21 cellular contexts compared by ENCODE assay signal in the genomic region with DNA sequence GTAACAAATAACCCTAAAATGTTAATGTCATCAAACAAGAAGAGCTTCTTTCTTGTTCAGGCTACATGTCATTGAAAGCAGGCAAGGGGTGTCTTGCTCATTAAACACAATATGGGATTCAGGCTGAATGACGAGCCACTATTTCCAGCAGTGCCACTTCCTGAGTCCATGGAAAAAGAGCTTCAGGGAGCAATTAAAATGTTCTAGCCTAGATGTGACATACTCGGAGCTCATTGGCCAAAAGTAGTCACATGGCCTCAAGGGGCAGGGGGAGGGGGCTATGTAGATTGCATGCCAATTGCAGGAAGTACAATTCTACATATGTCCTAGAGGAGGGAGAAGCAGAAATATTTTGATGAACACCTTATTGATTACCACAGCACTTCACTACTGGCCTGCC.
DNase-seq lines count a peak whose midpoint lies in the region; ATAC-seq and TF ChIP-seq lines count a peak whose summit lies in the region.
"Had no signal": no experiment of that assay in that cellular context is flagged by ENCODE, and none has a peak within 500 bp of the region (broad histone marks: within the 10 kb centered on the region; RNA-seq: fewer than 3 reads in every experiment).

No MANE protein-coding gene starts in this region.

- BruUV-seq in A673 (replicated peaks; lab: Mats Ljungman, UMichigan) = no TSS peak

- peak; percentile 86 for DNase-seq in A673 (ENCODE audit: low spot score)
- DNase-seq in HEK293T (ENCODE audit: extremely low spot score) = peak; percentile 20
- no peak for DNase-seq in WTC11 (ENCODE audit: low spot score)
- no peak for DNase-seq in neuronal stem cell (ENCODE audit: low spot score)
- no peak for DNase-seq in NCI-H1436 (lab: John Stamatoyannopoulos, UW)
- no peak for DNase-seq in activated naive CD4-positive, alpha-beta T cell treated with anti-CD3 and anti-CD28 coated beads for 36 hours
- DNase-seq: AML-193; CD4-positive, alpha-beta T cell; Karpas-422; NCI-H1105; NCI-H146; NCI-H2029; NCI-H2171; NCI-H226; NCI-H510A; NCI-H774; PC-3 had no signal

- no peak overlapping the region for H2AK5ac ChIP-seq in neuronal stem cell (ENCODE audit: low read depth, low read length)

- no peak overlapping the region for H3K14ac ChIP-seq in neuronal stem cell (ENCODE audit: low read length)

- H3K4ac ChIP-seq in neuronal stem cell (ENCODE audit: low read length) = no peak overlapping the region

- no peak overlapping the region; the same call in 1 of the 2 replicates for H3K27ac Mint-ChIP-seq in WTC11
- H3K27ac Mint-ChIP-seq in activated naive CD4-positive, alpha-beta T cell treated with anti-CD3 and anti-CD28 coated beads for 36 hours = no peak overlapping the region
- H3K27ac Mint-ChIP-seq: CD4-positive, alpha-beta T cell had no signal

- H4K91ac ChIP-seq in neuronal stem cell (ENCODE audit: low read depth, low read length, poor library complexity) = no peak overlapping the region

- no peak overlapping the region for H3K23ac ChIP-seq in neuronal stem cell (ENCODE audit: low read depth, low read length, poor library complexity)

- H2BK12ac ChIP-seq in neuronal stem cell (ENCODE audit: low read length) = no peak overlapping the region

- H3K36me3 ChIP-seq in A673 (ENCODE audit: insufficient read depth, low read length, poor library complexity, severe bottlenecking) (no peaks in the 10 kb centered on the region), neuronal stem cell (replicated peaks in 1 of 2; ENCODE audit: control insufficient read depth in 2 of 2, insufficient read depth in 2 of 2, low read length in 2 of 2) (no peaks in the 10 kb centered on the region)
- H3K36me3 ChIP-seq: BLaER1 treated with 17β-estradiol and CSF1 and Interleukin-3, amounts not matched to agents 10 nM and 100 nM had no signal

- peaks cover 36% of the 10 kb centered on the region for H3K4me1 Mint-ChIP-seq in WTC11
- no peaks in the 10 kb centered on the region for H3K4me1 Mint-ChIP-seq in activated naive CD4-positive, alpha-beta T cell treated with anti-CD3 and anti-CD28 coated beads for 36 hours (ENCODE audit: low read depth)

- intact Hi-C loops in A673 (cut with micrococcal nuclease; ENCODE audit: unreplicated experiment) = no loop called here
- intact Hi-C loops in activated naive CD4-positive, alpha-beta T cell treated with anti-CD3 and anti-CD28 coated beads for 36 hours (cut with micrococcal nuclease) = no loop called here

- H2BK15ac ChIP-seq in neuronal stem cell (ENCODE audit: low read length) = no peak overlapping the region

- no peak overlapping the region for H2BK5ac ChIP-seq in neuronal stem cell (ENCODE audit: low read length)

- CTCF ChIA-PET in A673 (lab: Charles Lee) (interaction anchor here (0.8 kb wide), 1 partner anchor 191 kb away, joined by 5 read pairs; no protein-coding TSS in a partner anchor), HEK293T (lab: Yijun Ruan, JAX) (no interaction called here), WTC11 (lab: Charles Lee) (no interaction called here)
- CTCF ChIA-PET in activated naive CD4-positive, alpha-beta T cell treated with anti-CD3 and anti-CD28 coated beads for 36 hours (lab: Charles Lee) = no interaction called here

- no peaks in the 10 kb centered on the region for H3K27me3 Mint-ChIP-seq in WTC11 (ENCODE audit: low read depth)
- no peaks in the 10 kb centered on the region for H3K27me3 Mint-ChIP-seq in activated naive CD4-positive, alpha-beta T cell treated with anti-CD3 and anti-CD28 coated beads for 36 hours (ENCODE audit: low read depth)
- H3K27me3 Mint-ChIP-seq: CD4-positive, alpha-beta T cell had no signal

- no peak overlapping the region for H3K9ac ChIP-seq in neuronal stem cell (ENCODE audit: low read depth, low read length, poor library complexity)
- H3K9ac ChIP-seq: BLaER1 treated with 17β-estradiol and CSF1 and Interleukin-3, amounts not matched to agents 10 nM and 100 nM had no signal

- ATAC-seq in WTC11 (peak; percentile 55), HG02852 (IDR thresholded peaks at IDR 0.05; ENCODE audit: unreplicated experiment) (no peak)
- ATAC-seq: GM12878, PC-3, SK-N-SH treated with all-trans-retinoic acid at 6 μM for 48 hours had no signal

- peak overlapping the region; percentile 32 for H2AFZ ChIP-seq in neuronal stem cell (ENCODE audit: low read length)

- WGBS in neuronal stem cell (ENCODE audit: extremely low coverage in 2 of 2, insufficient read length in 2 of 2, insufficient replicate concordance in 1 of 2), 2 donors = no CpG with 5 or more reads among the region's 2 CpGs

- no peaks in the 10 kb centered on the region for H3K36me3 Mint-ChIP-seq in WTC11
- H3K36me3 Mint-ChIP-seq in activated naive CD4-positive, alpha-beta T cell treated with anti-CD3 and anti-CD28 coated beads for 36 hours (ENCODE audit: low read depth) = no peaks in the 10 kb centered on the region

- H3K18ac ChIP-seq in neuronal stem cell (ENCODE audit: low read length) = no peak overlapping the region

- no peak overlapping the region for H3K27ac ChIP-seq in A673 (ENCODE audit: low read depth, low read length, poor library complexity, severe bottlenecking)
- H3K27ac ChIP-seq in neuronal stem cell (replicated peaks; ENCODE audit: low read length) = no peak overlapping the region
- H3K27ac ChIP-seq: BLaER1 treated with 17β-estradiol and CSF1 and Interleukin-3, amounts not matched to agents 10 nM and 100 nM had no signal

- H3K4me3 ChIP-seq in A673 (ENCODE audit: low read depth, low read length, poor library complexity, severe bottlenecking) (no peak overlapping the region), neuronal stem cell (ENCODE audit: low read length in 2 of 2) (no peak overlapping the region)
- H3K4me3 ChIP-seq: BLaER1 treated with 17β-estradiol and CSF1 and Interleukin-3, amounts not matched to agents 10 nM and 100 nM; GM12878 had no signal

- no peak overlapping the region for H2BK120ac ChIP-seq in neuronal stem cell (ENCODE audit: low read depth, low read length)

- H3K27me3 ChIP-seq in A673 (replicated peaks; ENCODE audit: insufficient read depth, low read depth, low read length, poor library complexity) = no peaks in the 10 kb centered on the region
- H3K27me3 ChIP-seq in neuronal stem cell (ENCODE audit: control insufficient read depth in 3 of 3, insufficient read depth in 3 of 3, low read depth in 1 of 3, low read length in 3 of 3) = no peaks in the 10 kb centered on the region
- H3K27me3 ChIP-seq: BLaER1 treated with 17β-estradiol and CSF1 and Interleukin-3, amounts not matched to agents 10 nM and 100 nM had no signal

- H3K9me3 ChIP-seq in A673 (ENCODE audit: low read depth, low read length, poor library complexity, severe bottlenecking) (no peaks in the 10 kb centered on the region), neuronal stem cell (replicated peaks in 1 of 2; ENCODE audit: control insufficient read depth in 2 of 2, insufficient read depth in 1 of 2, low read depth in 1 of 2, low read length in 2 of 2) (peaks cover 0 to 9% of the 10 kb centered on the region in 2 donors)
- H3K9me3 ChIP-seq: BLaER1 treated with 17β-estradiol and CSF1 and Interleukin-3, amounts not matched to agents 10 nM and 100 nM had no signal

- H4K8ac ChIP-seq in neuronal stem cell (ENCODE audit: low read depth, low read length) = no peak overlapping the region

- H3K9me3 Mint-ChIP-seq in WTC11 = peaks cover 11% of the 10 kb centered on the region; the same call in 1 of the 2 replicates
- no peaks in the 10 kb centered on the region for H3K9me3 Mint-ChIP-seq in activated naive CD4-positive, alpha-beta T cell treated with anti-CD3 and anti-CD28 coated beads for 36 hours

- H3K4me3 Mint-ChIP-seq in WTC11 = no peak overlapping the region
- no peak overlapping the region for H3K4me3 Mint-ChIP-seq in activated naive CD4-positive, alpha-beta T cell treated with anti-CD3 and anti-CD28 coated beads for 36 hours
- H3K4me3 Mint-ChIP-seq: CD4-positive, alpha-beta T cell had no signal

- H3K4me2 ChIP-seq in neuronal stem cell (ENCODE audit: insufficient read depth, low read length, poor library complexity, severe bottlenecking) = no peak overlapping the region
- H3K4me2 ChIP-seq: BLaER1 treated with 17β-estradiol and CSF1 and Interleukin-3, amounts not matched to agents 10 nM and 100 nM had no signal

- H3K79me1 ChIP-seq in neuronal stem cell (ENCODE audit: low read depth, low read length) = no peaks in the 10 kb centered on the region

- H3K4me1 ChIP-seq in A673 (ENCODE audit: insufficient read depth, low read length, poor library complexity, severe bottlenecking) (peaks cover 24% of the 10 kb centered on the region), neuronal stem cell (ENCODE audit: control insufficient read depth in 2 of 2, insufficient read depth in 1 of 2, low read depth in 1 of 2, low read length in 2 of 2) (peaks cover 0 to 2% of the 10 kb centered on the region in 2 donors)
- H3K4me1 ChIP-seq: BLaER1 treated with 17β-estradiol and CSF1 and Interleukin-3, amounts not matched to agents 10 nM and 100 nM had no signal

- TF ChIP-seq CTCF in A673 (conservative IDR thresholded peaks at IDR 0.05; ENCODE audit: low read depth, low read length) (no peak), WTC11 (IDR thresholded peaks at IDR 0.05) (no peak)

- POLR2A ChIA-PET in A673 (lab: Charles Lee; ENCODE audit: low non-redundant PET) (no interaction called here), HEK293T (lab: Yijun Ruan, JAX) (no interaction called here), WTC11 (lab: Charles Lee) (no interaction called here)

TF ChIP-seq in HEK293T, 16 proteins besides CTCF, POLR2A, EP300 and RAD21 (continues in another document):
- TF ChIP-seq LEF1 (IDR thresholded peaks at IDR 0.05; ENCODE audit: borderline replicate concordance) (no peak), L3MBTL2 (conservative IDR thresholded peaks at IDR 0.05) (no peak), SUZ12 (IDR thresholded peaks at IDR 0.05) (no peak), TARDBP (IDR thresholded peaks at IDR 0.05) (no peak)

TF ChIP-seq in WTC11, 78 proteins besides CTCF, POLR2A, EP300 and RAD21 (continues in another document):
- TF ChIP-seq ZNF232 (CRISPR knock-in tag; IDR thresholded peaks at IDR 0.05) (no peak), ZNF416 (CRISPR knock-in tag; IDR thresholded peaks at IDR 0.05) (no peak), ZNF263 (CRISPR knock-in tag; IDR thresholded peaks at IDR 0.05; ENCODE audit: low read depth) (no peak), EMX1 (CRISPR knock-in tag; IDR thresholded peaks at IDR 0.05) (no peak), GABPB1 (CRISPR knock-in tag; IDR thresholded peaks at IDR 0.05) (no peak)

Comparison
In these comparisons a context has a peak if more than half of its experiments do, and no peak if none do; other contexts are left out.
1. DNase-seq: peak in A673 (single experiment) and HEK293T (single experiment); none in WTC11 (single experiment), neuronal stem cell (single experiment), NCI-H1436 (single experiment) and activated naive CD4-positive, alpha-beta T cell treated with anti-CD3 and anti-CD28 coated beads for 36 hours (single experiment).